In the genomic region with DNA sequence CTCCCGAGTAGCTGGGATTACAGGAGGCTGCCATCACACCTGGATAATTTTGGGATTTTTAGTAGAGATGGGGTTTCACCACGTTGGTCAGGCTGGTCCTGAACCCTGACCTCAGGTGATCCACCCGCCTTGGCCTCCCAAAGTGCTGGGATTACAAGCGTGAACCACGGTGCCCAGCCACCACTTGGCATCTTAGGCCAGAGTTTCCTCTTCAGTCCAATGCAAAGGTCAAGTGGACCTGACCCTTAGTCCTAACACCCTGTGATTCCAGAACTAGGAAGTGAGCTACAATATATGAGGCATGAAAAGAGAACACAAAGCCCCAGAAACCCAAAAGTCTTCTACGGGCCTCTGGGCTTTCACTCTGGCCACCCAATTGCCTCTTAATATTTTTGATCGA, we compare ENCODE assay signal across 4 cellular contexts.
TF ChIP-seq lines count a peak whose summit lies in the region.

No MANE protein-coding gene starts in this region.

TF ChIP-seq in SK-N-SH, 30 proteins besides CTCF, POLR2A, EP300 and RAD21:
- TF ChIP-seq NFIC (IDR thresholded peaks at IDR 0.05; ENCODE audit: borderline replicate concordance) (no peak), TEAD4 (IDR thresholded peaks at IDR 0.05; ENCODE audit: borderline replicate concordance, insufficient read depth) (no peak)
- TF ChIP-seq, protein P1, sequence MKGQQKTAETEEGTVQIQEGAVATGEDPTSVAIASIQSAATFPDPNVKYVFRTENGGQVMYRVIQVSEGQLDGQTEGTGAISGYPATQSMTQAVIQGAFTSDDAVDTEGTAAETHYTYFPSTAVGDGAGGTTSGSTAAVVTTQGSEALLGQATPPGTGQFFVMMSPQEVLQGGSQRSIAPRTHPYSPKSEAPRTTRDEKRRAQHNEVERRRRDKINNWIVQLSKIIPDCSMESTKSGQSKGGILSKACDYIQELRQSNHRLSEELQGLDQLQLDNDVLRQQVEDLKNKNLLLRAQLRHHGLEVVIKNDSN (IDR thresholded peaks at IDR 0.05; ENCODE audit: borderline replicate concordance, low read depth): no peak

TF ChIP-seq in SK-N-SH treated with all-trans-retinoic acid at 6 μM for 48 hours, 23 proteins besides CTCF, POLR2A, EP300 and RAD21 (continues in another document):
- TF ChIP-seq SNAI2 (CRISPR knock-in tag; IDR thresholded peaks at IDR 0.05) (no peak), ZFP30 (CRISPR knock-in tag; IDR thresholded peaks at IDR 0.05) (no peak), CREB5 (CRISPR knock-in tag; IDR thresholded peaks at IDR 0.05; ENCODE audit: low read depth) (no peak), TOX (CRISPR knock-in tag; IDR thresholded peaks at IDR 0.05; ENCODE audit: borderline replicate concordance) (no peak), POU6F1 (CRISPR knock-in tag; IDR thresholded peaks at IDR 0.05; ENCODE audit: borderline replicate concordance, low read depth) (no peak)
- TF ChIP-seq, protein P2, sequence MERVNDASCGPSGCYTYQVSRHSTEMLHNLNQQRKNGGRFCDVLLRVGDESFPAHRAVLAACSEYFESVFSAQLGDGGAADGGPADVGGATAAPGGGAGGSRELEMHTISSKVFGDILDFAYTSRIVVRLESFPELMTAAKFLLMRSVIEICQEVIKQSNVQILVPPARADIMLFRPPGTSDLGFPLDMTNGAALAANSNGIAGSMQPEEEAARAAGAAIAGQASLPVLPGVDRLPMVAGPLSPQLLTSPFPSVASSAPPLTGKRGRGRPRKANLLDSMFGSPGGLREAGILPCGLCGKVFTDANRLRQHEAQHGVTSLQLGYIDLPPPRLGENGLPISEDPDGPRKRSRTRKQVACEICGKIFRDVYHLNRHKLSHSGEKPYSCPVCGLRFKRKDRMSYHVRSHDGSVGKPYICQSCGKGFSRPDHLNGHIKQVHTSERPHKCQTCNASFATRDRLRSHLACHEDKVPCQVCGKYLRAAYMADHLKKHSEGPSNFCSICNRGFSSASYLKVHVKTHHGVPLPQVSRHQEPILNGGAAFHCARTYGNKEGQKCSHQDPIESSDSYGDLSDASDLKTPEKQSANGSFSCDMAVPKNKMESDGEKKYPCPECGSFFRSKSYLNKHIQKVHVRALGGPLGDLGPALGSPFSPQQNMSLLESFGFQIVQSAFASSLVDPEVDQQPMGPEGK (CRISPR knock-in tag; IDR thresholded peaks at IDR 0.05; ENCODE audit: borderline replicate concordance): no peak

TF ChIP-seq in liver, 16 proteins besides CTCF, POLR2A, EP300 and RAD21:
- TF ChIP-seq YY1 (IDR thresholded peaks at IDR 0.05) (no peak), JUND (IDR thresholded peaks at IDR 0.05) (no peak), GABPA (IDR thresholded peaks at IDR 0.05 in 1 of 2, conservative IDR thresholded peaks at IDR 0.05 in 1 of 2) (no peak), FOXA2 (IDR thresholded peaks at IDR 0.05) (no peak), RXRA (IDR thresholded peaks at IDR 0.05) (peak in 1 of 2 donors; percentile 35), REST (IDR thresholded peaks at IDR 0.05) (no peak), TAF1 (conservative IDR thresholded peaks at IDR 0.05) (no peak), NR2F2 (IDR thresholded peaks at IDR 0.05) (peak; percentile 46), EGR1 (IDR thresholded peaks at IDR 0.05; ENCODE audit: low read depth in 2 of 2) (no peak), HNF4A (conservative IDR thresholded peaks at IDR 0.05) (peak; percentile 56 to 78), SP1 (IDR thresholded peaks at IDR 0.05) (peak; percentile 26), FOXA1 (IDR thresholded peaks at IDR 0.05) (no peak), HNF4G (IDR thresholded peaks at IDR 0.05) (no peak)
- TF ChIP-seq, protein P3, sequence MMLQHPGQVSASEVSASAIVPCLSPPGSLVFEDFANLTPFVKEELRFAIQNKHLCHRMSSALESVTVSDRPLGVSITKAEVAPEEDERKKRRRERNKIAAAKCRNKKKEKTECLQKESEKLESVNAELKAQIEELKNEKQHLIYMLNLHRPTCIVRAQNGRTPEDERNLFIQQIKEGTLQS (IDR thresholded peaks at IDR 0.05): no peak
- TF ChIP-seq, protein P4, sequence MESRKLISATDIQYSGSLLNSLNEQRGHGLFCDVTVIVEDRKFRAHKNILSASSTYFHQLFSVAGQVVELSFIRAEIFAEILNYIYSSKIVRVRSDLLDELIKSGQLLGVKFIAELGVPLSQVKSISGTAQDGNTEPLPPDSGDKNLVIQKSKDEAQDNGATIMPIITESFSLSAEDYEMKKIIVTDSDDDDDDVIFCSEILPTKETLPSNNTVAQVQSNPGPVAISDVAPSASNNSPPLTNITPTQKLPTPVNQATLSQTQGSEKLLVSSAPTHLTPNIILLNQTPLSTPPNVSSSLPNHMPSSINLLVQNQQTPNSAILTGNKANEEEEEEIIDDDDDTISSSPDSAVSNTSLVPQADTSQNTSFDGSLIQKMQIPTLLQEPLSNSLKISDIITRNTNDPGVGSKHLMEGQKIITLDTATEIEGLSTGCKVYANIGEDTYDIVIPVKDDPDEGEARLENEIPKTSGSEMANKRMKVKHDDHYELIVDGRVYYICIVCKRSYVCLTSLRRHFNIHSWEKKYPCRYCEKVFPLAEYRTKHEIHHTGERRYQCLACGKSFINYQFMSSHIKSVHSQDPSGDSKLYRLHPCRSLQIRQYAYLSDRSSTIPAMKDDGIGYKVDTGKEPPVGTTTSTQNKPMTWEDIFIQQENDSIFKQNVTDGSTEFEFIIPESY (IDR thresholded peaks at IDR 0.05): no peak
- TF ChIP-seq, protein P5, sequence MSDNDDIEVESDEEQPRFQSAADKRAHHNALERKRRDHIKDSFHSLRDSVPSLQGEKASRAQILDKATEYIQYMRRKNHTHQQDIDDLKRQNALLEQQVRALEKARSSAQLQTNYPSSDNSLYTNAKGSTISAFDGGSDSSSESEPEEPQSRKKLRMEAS (IDR thresholded peaks at IDR 0.05): no peak

TF ChIP-seq in HepG2, 621 proteins besides CTCF, POLR2A, EP300 and RAD21:
- TF ChIP-seq NCOA1 (CRISPR knock-in tag; IDR thresholded peaks at IDR 0.05) (no peak), ATF1 (CRISPR knock-in tag; IDR thresholded peaks at IDR 0.05) (no peak), ARNTL (CRISPR knock-in tag; IDR thresholded peaks at IDR 0.05) (no peak), ZBTB37 (CRISPR knock-in tag; IDR thresholded peaks at IDR 0.05) (no peak), ZNF230 (CRISPR knock-in tag; IDR thresholded peaks at IDR 0.05) (no peak), ZNF484 (CRISPR knock-in tag; IDR thresholded peaks at IDR 0.05; ENCODE audit: borderline replicate concordance, low read depth) (no peak), FOSL1 (CRISPR knock-in tag; IDR thresholded peaks at IDR 0.05; ENCODE audit: borderline replicate concordance) (no peak), MED8 (CRISPR knock-in tag; IDR thresholded peaks at IDR 0.05; ENCODE audit: insufficient replicate concordance) (no peak), ZKSCAN5 (CRISPR knock-in tag; IDR thresholded peaks at IDR 0.05) (no peak), POLR2AphosphoS2 (IDR thresholded peaks at IDR 0.05; ENCODE audit: low read depth, low read length) (no peak), CHD4 (IDR thresholded peaks at IDR 0.05; ENCODE audit: borderline replicate concordance, low read length) (no peak), RFX3 (CRISPR knock-in tag; IDR thresholded peaks at IDR 0.05) (no peak), ZFP36L2 (CRISPR knock-in tag; IDR thresholded peaks at IDR 0.05) (no peak), BRD4 (CRISPR knock-in tag; IDR thresholded peaks at IDR 0.05) (no peak), HNF1A (IDR thresholded peaks at IDR 0.05; ENCODE audit: low read depth) (no peak), HNF1A (CRISPR knock-in tag; IDR thresholded peaks at IDR 0.05; ENCODE audit: borderline replicate concordance) (no peak), ZNF549 (CRISPR knock-in tag; IDR thresholded peaks at IDR 0.05) (no peak), ZNF10 (CRISPR knock-in tag; IDR thresholded peaks at IDR 0.05; ENCODE audit: borderline replicate concordance, low read depth) (no peak)
- TF ChIP-seq, protein P6, sequence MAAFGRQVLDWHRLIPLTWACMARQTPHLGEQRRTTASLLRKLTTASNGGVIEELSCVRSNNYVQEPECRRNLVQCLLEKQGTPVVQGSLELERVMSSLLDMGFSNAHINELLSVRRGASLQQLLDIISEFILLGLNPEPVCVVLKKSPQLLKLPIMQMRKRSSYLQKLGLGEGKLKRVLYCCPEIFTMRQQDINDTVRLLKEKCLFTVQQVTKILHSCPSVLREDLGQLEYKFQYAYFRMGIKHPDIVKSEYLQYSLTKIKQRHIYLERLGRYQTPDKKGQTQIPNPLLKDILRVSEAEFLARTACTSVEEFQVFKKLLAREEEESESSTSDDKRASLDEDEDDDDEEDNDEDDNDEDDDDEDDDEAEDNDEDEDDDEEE (CRISPR knock-in tag; IDR thresholded peaks at IDR 0.05): no peak
